In the genomic region with DNA sequence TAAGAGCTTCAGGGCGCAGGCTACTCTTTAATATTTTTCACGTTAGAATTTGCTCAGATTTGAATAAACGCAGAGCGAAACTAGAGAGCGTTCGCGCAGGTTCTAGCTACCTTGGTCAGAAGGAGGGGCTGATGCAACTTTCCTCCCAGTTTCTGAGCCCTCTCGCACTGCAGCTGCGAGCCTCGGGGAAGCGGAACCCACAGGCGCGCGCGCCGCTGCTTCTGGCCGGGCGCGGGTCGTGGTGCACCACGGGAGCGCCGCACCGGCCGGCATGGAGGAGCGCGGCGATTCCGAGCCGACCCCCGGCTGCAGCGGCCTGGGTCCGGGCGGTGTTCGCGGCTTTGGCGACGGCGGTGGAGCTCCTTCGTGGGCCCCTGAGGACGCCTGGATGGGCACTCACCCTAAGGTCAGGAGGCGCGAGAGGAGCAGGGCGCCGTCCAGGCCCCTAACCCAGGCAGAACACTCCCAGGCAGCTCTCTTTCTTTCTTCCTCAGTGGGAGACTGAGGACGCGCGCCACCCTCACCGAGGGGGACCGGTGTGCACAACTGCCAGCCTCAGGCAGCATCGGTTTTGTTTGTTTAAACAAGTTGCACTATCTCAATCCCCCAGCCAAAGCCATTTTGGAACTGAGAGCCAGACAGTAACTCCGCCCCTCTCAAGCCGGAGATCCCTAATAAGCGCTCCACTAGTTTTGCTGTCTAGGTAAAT, we compare ENCODE assay signal across 8 cellular contexts. TPM values are rescaled to one million over a fixed set of nuclear protein-coding genes. Genes with fewer than 3 reads are reported as not detected.
DNase-seq lines count a peak whose midpoint lies in the region; ATAC-seq and TF ChIP-seq lines count a peak whose summit lies in the region.

A gene (plus strand): TSS at position 246 of the 709 bp plus-strand sequence. CDS start 26 bp downstream, at position 272.

- CTCF ChIA-PET in CD8-positive, alpha-beta memory T cell (lab: Charles Lee): interaction anchor here (0.9 to 2.1 kb wide), 8 partner anchors 16 to 396 kb away, joined by 3 to 16 read pairs (median 3); no protein-coding TSS in a partner anchor

- H3K27me3 Mint-ChIP-seq in CD8-positive, alpha-beta memory T cell: peaks cover 12 to 13% of the 10 kb centered on the region in 2 donors
- H3K27me3 Mint-ChIP-seq in endodermal cell (ENCODE audit: insufficient read depth): no peaks in the 10 kb centered on the region

- peak within 1 kb of the TSS; percentile 89 to 98 (median 96) for H3K27ac Mint-ChIP-seq in CD8-positive, alpha-beta memory T cell
- H3K27ac Mint-ChIP-seq in endodermal cell: peak within 1 kb of the TSS; percentile 96

- peaks cover 5 to 25% (median 10%) of the 10 kb centered on the region in 3 donors for H3K36me3 Mint-ChIP-seq in CD8-positive, alpha-beta memory T cell
- H3K36me3 Mint-ChIP-seq in endodermal cell (ENCODE audit: low read depth): peaks cover 12% of the 10 kb centered on the region

- POLR2A ChIA-PET in CD8-positive, alpha-beta memory T cell (lab: Charles Lee): interaction anchor here (0.6 to 0.9 kb wide), 4 partner anchors 16 to 1623 kb away, joined by 3 to 5 read pairs (median 4); no protein-coding TSS in a partner anchor

- H3K4me3 Mint-ChIP-seq in CD8-positive, alpha-beta memory T cell: peak within 1 kb of the TSS; percentile 91 to 99 (median 98)
- peak within 1 kb of the TSS; percentile 76 for H3K4me3 Mint-ChIP-seq in endodermal cell

- H3K9me3 Mint-ChIP-seq in CD8-positive, alpha-beta memory T cell: no peaks in the 10 kb centered on the region
- H3K9me3 Mint-ChIP-seq in endodermal cell: peaks cover 2% of the 10 kb centered on the region

- H3K27me3 ChIP-seq in CD8-positive, alpha-beta memory T cell (ENCODE audit: insufficient read depth, low read length, poor library complexity, severe bottlenecking): no peaks in the 10 kb centered on the region
- H3K27me3 ChIP-seq in endodermal cell (ENCODE audit: control insufficient read depth, insufficient read depth, low read length, poor library complexity, severe bottlenecking): no peaks in the 10 kb centered on the region

- 1 to 3% methylated on average over 20 to 54 of the region's 54 CpGs for WGBS in endodermal cell (ENCODE audit: insufficient coverage in 1 of 2, insufficient read length in 1 of 2), 2 experiments

- DNase-seq in CD8-positive, alpha-beta memory T cell: peak; percentile 47 to 77 (median 65)
- DNase-seq in HK-2 (ENCODE audit: unreplicated experiment) (peak; percentile 82), NOMO-1 treated with DMSO at 0.1 percent for 48 hours (lab: John Stamatoyannopoulos, UW; ENCODE audit: unreplicated experiment) (peak; percentile 61), endodermal cell (peak; percentile 87), midbrain (lab: John Stamatoyannopoulos, UW) (peak; percentile 81)
- DNase-seq in activated CD8-positive, alpha-beta memory T cell treated with anti-CD3 and anti-CD28 coated beads for 48 hours (ENCODE audit: low read depth in 2 of 3, low spot score in 2 of 3): peak; percentile 54 to 62 (median 61)
- peak; percentile 71 for DNase-seq in stimulated activated CD8-positive, alpha-beta memory T cell treated with anti-CD3 and anti-CD28 coated beads, Interleukin-4, amount 100 ng/mL, for 24 hours (ENCODE audit: low read depth)

- H3K4me1 ChIP-seq in CD8-positive, alpha-beta memory T cell (ENCODE audit: insufficient read depth, low read length): peaks cover 31% of the 10 kb centered on the region
- H3K4me1 ChIP-seq in endodermal cell (ENCODE audit: control insufficient read depth, insufficient read depth, low read length): peaks cover 4% of the 10 kb centered on the region

- peak within 1 kb of the TSS; percentile 70 for H3K4me3 ChIP-seq in CD8-positive, alpha-beta memory T cell (ENCODE audit: low read length)
- H3K4me3 ChIP-seq in endodermal cell (ENCODE audit: low read length): peak within 1 kb of the TSS; percentile 90

- no peak for TF ChIP-seq CTCF in endodermal cell (conservative IDR thresholded peaks at IDR 0.05)

- H3K27ac ChIP-seq in CD8-positive, alpha-beta memory T cell (ENCODE audit: low read depth, low read length): peak within 1 kb of the TSS; percentile 81
- H3K27ac ChIP-seq in endodermal cell (ENCODE audit: low read depth, low read length): peak within 1 kb of the TSS; percentile 95

- H3K36me3 ChIP-seq in CD8-positive, alpha-beta memory T cell (ENCODE audit: insufficient read depth, low read length): no peaks in the 10 kb centered on the region
- peaks cover 7% of the 10 kb centered on the region for H3K36me3 ChIP-seq in endodermal cell (ENCODE audit: control insufficient read depth, insufficient read depth, low read length)

- peaks cover 35 to 56% (median 54%) of the 10 kb centered on the region in 3 donors for H3K4me1 Mint-ChIP-seq in CD8-positive, alpha-beta memory T cell
- peaks cover 40% of the 10 kb centered on the region for H3K4me1 Mint-ChIP-seq in endodermal cell

- H3K9me3 ChIP-seq in CD8-positive, alpha-beta memory T cell (ENCODE audit: low read length): no peaks in the 10 kb centered on the region
- H3K9me3 ChIP-seq in endodermal cell (ENCODE audit: control insufficient read depth, low read length): peaks cover 11% of the 10 kb centered on the region

- H3K9ac ChIP-seq in endodermal cell (ENCODE audit: extremely low read depth, low read length, poor library complexity, severe bottlenecking): peak within 1 kb of the TSS; percentile 78

- ATAC-seq in GM19452 (IDR thresholded peaks at IDR 0.05; ENCODE audit: unreplicated experiment): peak; percentile 97

RNA-seq across cellular contexts. Expression of the gene that starts here (rescaled TPM):
- 10 to 100 TPM; 44.4 to 44.8 TPM for total RNA-seq in CD8-positive, alpha-beta memory T cell
- polyA plus RNA-seq in CD8-positive, alpha-beta memory T cell: 54.3 TPM
- 10 to 100 TPM; 20.4 to 22.5 TPM for total RNA-seq in endodermal cell
- polyA plus RNA-seq in endodermal cell (2013, experiment 1 of 2): 54.5 TPM
- polyA plus RNA-seq in endodermal cell (2013, experiment 2 of 2): 44.5 TPM

Comparison
In these comparisons a context has a peak if more than half of its experiments do, and no peak if none do; other contexts are left out.
1. Peak in every context shown above with its lines: DNase-seq, ATAC-seq, H3K4me3 ChIP-seq and H3K27ac ChIP-seq.